28 cellular contexts compared by ENCODE assay signal in genomic region chr3:144351968-144352367, GRCh38.
"Had no signal": no experiment of that assay in that cellular context is flagged by ENCODE, and none has a peak within 500 bp of the region (broad histone marks: within the 10 kb centered on the region; RNA-seq: fewer than 3 reads in every experiment).

No MANE protein-coding gene starts in this region.

- H3K9me3 ChIP-seq: breast epithelium, esophagus muscularis mucosa, heart left ventricle, left ventricle myocardium inferior, mucosa of descending colon, neutrophil, testis, transverse colon had no signal

- H3K4me1 ChIP-seq: breast epithelium, esophagus muscularis mucosa, heart left ventricle, left ventricle myocardium inferior, testis, transverse colon had no signal

- DNase-seq: activated B cell treated with CpG ODN at 0.5 μM for 24 hours; activated CD4-positive, alpha-beta T cell treated with anti-CD3 and anti-CD28 coated beads, Interleukin-2, amount 50 U/mL, for 1 hour; activated CD8-positive, alpha-beta T cell treated with anti-CD3 and anti-CD28 coated beads for 36 hours; activated gamma-delta T cell treated with Interleukin-2 at 50 U/mL for 16 hours; activated naive CD4-positive, alpha-beta T cell treated with anti-CD3 and anti-CD28 coated beads, Interleukin-2, amount 50 U/mL, for 16 hours; activated T-cell treated with anti-CD3 and anti-CD28 coated beads, Interleukin-2, amount 50 U/mL, for 4 hours; amygdala; central memory CD4-positive, alpha-beta T cell; effector CD4-positive, alpha-beta T cell; heart left ventricle; left ventricle myocardium inferior; mesendoderm; mucosa of descending colon; stimulated activated CD4-positive, alpha-beta T cell treated with anti-CD3 and anti-CD28 coated beads, Interleukin-12 subunit alpha, Interleukin-12 subunit beta, amount 100 ng/mL, for 4 hours; stimulated activated CD4-positive, alpha-beta T cell treated with anti-CD3 and anti-CD28 coated beads, Interleukin-4, amount 100 ng/mL, for 1 hour; stimulated activated naive CD8-positive, alpha-beta T cell treated with anti-CD3 and anti-CD28 coated beads, Interleukin-15, Interleukin-2, amounts not matched to agents 100 U/mL and 50 U/mL, for 24 hours; T-helper 17 cell; T1000; testis; transverse colon had no signal

- ATAC-seq: activated CD8-positive, alpha-beta T cell treated with anti-CD3 and anti-CD28 coated beads for 36 hours; activated T-cell treated with anti-CD3 and anti-CD28 coated beads, Interleukin-2, amount 50 U/mL, for 4 hours; activated T-helper 17 cell treated with anti-CD3 and anti-CD28 coated beads, Interleukin-2, amount 50 U/mL, for 72 hours; heart left ventricle; mucosa of descending colon; natural killer cell treated with Interleukin-12 subunit alpha and Interleukin-12 subunit beta and Interleukin-15 and Interleukin-18, amount 100 ng/mL, for 72 hours; sciatic nerve; stimulated activated naive CD8-positive, alpha-beta T cell treated with anti-CD3 and anti-CD28 coated beads, Interleukin-15, Interleukin-2, amounts not matched to agents 100 U/mL and 50 U/mL, for 24 hours; T-helper 17 cell had no signal

- H3K27me3 ChIP-seq: breast epithelium, esophagus muscularis mucosa, heart left ventricle, neutrophil, testis, transverse colon had no signal

- H3K4me3 ChIP-seq: breast epithelium, esophagus muscularis mucosa, heart left ventricle, left ventricle myocardium inferior, lung, mucosa of descending colon, skin epidermis, testis, transverse colon had no signal

- H3K27ac ChIP-seq: breast epithelium, esophagus muscularis mucosa, heart left ventricle, left ventricle myocardium inferior, neutrophil, skin epidermis, testis, transverse colon had no signal

- H3K36me3 ChIP-seq: breast epithelium, esophagus muscularis mucosa, heart left ventricle, left ventricle myocardium inferior, neutrophil, transverse colon had no signal
